Comparison of ENCODE assay signal across 12 cellular contexts in the genomic region with DNA sequence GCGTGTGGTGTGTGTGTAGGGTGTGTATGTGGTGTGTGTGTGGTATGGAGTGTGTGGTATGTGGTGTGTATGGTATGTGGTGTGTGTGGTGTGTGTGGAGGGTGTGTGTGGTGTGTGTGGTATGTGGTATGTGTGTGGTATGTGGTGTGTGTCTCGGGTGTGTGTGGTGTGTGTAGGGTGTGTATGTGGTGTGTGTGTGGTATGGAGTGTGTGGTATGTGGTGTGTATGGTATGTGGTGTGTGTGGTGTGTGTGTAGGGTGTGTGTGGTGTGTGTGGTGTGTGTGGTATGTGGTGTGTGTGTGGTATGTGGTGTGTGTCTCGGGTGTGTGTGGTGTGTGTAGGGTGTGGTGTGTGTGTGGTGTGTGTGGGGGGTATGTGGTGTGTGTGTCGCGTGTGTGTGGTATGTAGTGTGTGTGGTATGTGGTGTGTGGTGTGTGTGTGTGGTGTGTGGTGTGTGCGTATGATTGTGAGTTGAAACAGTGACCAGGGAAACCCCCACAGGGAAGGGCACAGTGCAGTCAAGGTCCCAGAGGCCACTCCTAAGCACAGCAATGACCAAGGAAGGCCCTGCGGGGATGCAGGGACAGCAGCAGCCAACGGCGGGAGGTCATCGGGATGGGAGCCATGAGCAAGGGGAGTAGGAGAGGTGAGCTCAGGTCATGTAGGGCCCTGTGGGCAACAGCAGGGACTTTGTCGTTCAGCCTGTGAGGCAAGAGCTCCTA. TPM values are rescaled to one million over a fixed set of nuclear protein-coding genes. Genes with fewer than 3 reads are reported as not detected.
DNase-seq lines count a peak whose midpoint lies in the region; ATAC-seq, FAIRE-seq and TF ChIP-seq lines count a peak whose summit lies in the region.
"Had no signal": no experiment of that assay in that cellular context is flagged by ENCODE, and none has a peak within 500 bp of the region (broad histone marks: within the 10 kb centered on the region; RNA-seq: fewer than 3 reads in every experiment).

No MANE protein-coding gene starts in this region.

- CTCF ChIA-PET in A673 (lab: Charles Lee) = interaction anchor here (2.5 kb wide), 1 partner anchor 14 kb away, joined by 9 read pairs; a partner anchor contains a TSS

- intact Hi-C loops in A673 (cut with micrococcal nuclease; ENCODE audit: unreplicated experiment) = no loop called here

- POLR2A ChIA-PET in A673 (lab: Charles Lee; ENCODE audit: low non-redundant PET) = no interaction called here

- no peaks in the 10 kb centered on the region for H3K4me1 ChIP-seq in SJCRH30
- H3K4me1 ChIP-seq in A673 (ENCODE audit: insufficient read depth, low read length, poor library complexity, severe bottlenecking) = peaks cover 3% of the 10 kb centered on the region

- DNase-seq in DMS53 (lab: John Stamatoyannopoulos, UW) (peak; percentile 55), DMS53 treated with DMSO at 0.1 percent for 48 hours (lab: John Stamatoyannopoulos, UW; ENCODE audit: unreplicated experiment) (no peak), GM12892 (ENCODE audit: insufficient read length) (no peak), SJCRH30 (peak; percentile 49 to 56), iPS-NIHi7 (ENCODE audit: extremely low spot score) (peak; percentile 26), NCI-H2227 treated with DMSO at 0.1 percent for 48 hours (lab: John Stamatoyannopoulos, UW) (no peak), A673 (ENCODE audit: low spot score) (no peak)
- DNase-seq: GDM1, NCI-H446 treated with DMSO at 0.1 percent for 48 hours had no signal

- peak; percentile 94 for FAIRE-seq in GM12892 (lab: Jason Lieb, UNC)

- no peak for ATAC-seq in GM18867 (IDR thresholded peaks at IDR 0.05; ENCODE audit: unreplicated experiment)

- no peak for TF ChIP-seq POLR2A in GM12892 (IDR thresholded peaks at IDR 0.05; ENCODE audit: low read depth, low read length)

- BruUV-seq in A673 (replicated peaks; lab: Mats Ljungman, UMichigan) = no TSS peak

- H3K27ac ChIP-seq in SJCRH30 (no peak overlapping the region), A673 (ENCODE audit: low read depth, low read length, poor library complexity, severe bottlenecking) (no peak overlapping the region)
- H3K27ac ChIP-seq: KMS-11, skin epidermis had no signal

- H3K27me3 ChIP-seq in SJCRH30 (no peaks in the 10 kb centered on the region), A673 (replicated peaks; ENCODE audit: insufficient read depth, low read depth, low read length, poor library complexity) (no peaks in the 10 kb centered on the region)

- TF ChIP-seq CTCF in A673 (conservative IDR thresholded peaks at IDR 0.05; ENCODE audit: low read depth, low read length) = no peak

- H3K36me3 ChIP-seq in SJCRH30 (no peaks in the 10 kb centered on the region), A673 (ENCODE audit: insufficient read depth, low read length, poor library complexity, severe bottlenecking) (no peaks in the 10 kb centered on the region)

- H3K4me3 ChIP-seq in SJCRH30 (no peak overlapping the region), A673 (ENCODE audit: low read depth, low read length, poor library complexity, severe bottlenecking) (no peak overlapping the region)
- H3K4me3 ChIP-seq: skin epidermis had no signal

- no peaks in the 10 kb centered on the region for H3K9me3 ChIP-seq in SJCRH30 (replicated peaks)
- H3K9me3 ChIP-seq in A673 (ENCODE audit: low read depth, low read length, poor library complexity, severe bottlenecking) = no peaks in the 10 kb centered on the region

RNA-seq across cellular contexts. Expression of a gene that starts 2.8 kb away (rescaled TPM):
- polyA plus RNA-seq in GM12892 (2012; ENCODE audit: missing spikeins) = 19.7 TPM
- 51.6 and 60.6 TPM in 2 replicates for total RNA-seq in SJCRH30 (2014; rRNA removed; shearing (Covaris generic))
- 64.6 and 66.7 TPM in 2 replicates for total RNA-seq in A673 (2021)

RNA-seq across cellular contexts. Expression of a gene that starts 13.5 kb away (rescaled TPM):
- 6.6 TPM for polyA plus RNA-seq in GM12892 (2012; ENCODE audit: missing spikeins)
- 0.08 and 0.18 TPM in 2 replicates for total RNA-seq in SJCRH30 (2014; rRNA removed; shearing (Covaris generic))
- total RNA-seq in A673 (2021) = 5.3 and 10.8 TPM in 2 replicates

RNA-seq across cellular contexts. Expression of a gene that starts 32.9 kb away (rescaled TPM):
- 32.5 TPM for polyA plus RNA-seq in GM12892 (2012; ENCODE audit: missing spikeins)
- 104 and 109 TPM in 2 replicates for total RNA-seq in SJCRH30 (2014; rRNA removed; shearing (Covaris generic))
- 155 and 173 TPM in 2 replicates for total RNA-seq in A673 (2021)

Comparison
In these comparisons a context has a peak if more than half of its experiments do, and no peak if none do; other contexts are left out.
1. DNase-seq: peak in DMS53 (single experiment), SJCRH30 (2 of 2) and iPS-NIHi7 (single experiment); none in DMS53 treated with DMSO at 0.1 percent for 48 hours (single experiment), GM12892 (single experiment), NCI-H2227 treated with DMSO at 0.1 percent for 48 hours (single experiment) and A673 (single experiment).